ENCODE assay signal across 10 cellular contexts in the genomic region with DNA sequence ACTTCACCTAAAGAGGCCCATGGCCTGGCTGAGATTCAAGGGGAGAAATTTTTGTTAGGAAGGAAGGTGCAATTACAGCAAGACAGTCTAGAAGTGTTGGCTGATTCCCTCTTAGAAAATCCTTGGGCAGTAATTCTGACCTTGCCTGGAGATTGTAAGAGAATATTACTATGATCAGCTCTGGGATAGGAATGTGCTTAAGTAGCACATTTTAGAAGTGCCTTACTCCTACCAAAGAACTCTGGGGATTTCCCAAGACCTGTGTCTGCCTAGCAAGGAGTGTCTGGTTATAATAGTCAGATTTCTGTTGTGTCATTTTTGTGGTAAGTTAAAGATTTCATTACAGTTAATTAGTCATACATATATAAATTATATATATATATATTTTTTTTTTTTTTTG. TPM values are rescaled to one million over a fixed set of nuclear protein-coding genes. Genes with fewer than 3 reads are reported as not detected.
DNase-seq lines count a peak whose midpoint lies in the region; ATAC-seq lines count a peak whose summit lies in the region.
"Had no signal": no experiment of that assay in that cellular context is flagged by ENCODE, and none has a peak within 500 bp of the region (broad histone marks: within the 10 kb centered on the region; RNA-seq: fewer than 3 reads in every experiment).

No MANE protein-coding gene starts in this region.

- H3K9me3 ChIP-seq in CD4-positive, alpha-beta memory T cell (ENCODE audit: control insufficient read depth in 1 of 2, low read length in 2 of 2): no peaks in the 10 kb centered on the region
- H3K9me3 ChIP-seq: pancreas had no signal

- peaks cover 7% of the 10 kb centered on the region for H3K4me1 ChIP-seq in CD4-positive, alpha-beta memory T cell (ENCODE audit: insufficient read depth, low read length)
- H3K4me1 ChIP-seq: pancreas had no signal

- intact Hi-C loops in CD4-positive, alpha-beta memory T cell (cut with micrococcal nuclease): no loop called here

- peak overlapping the region in 1 of 7 donors; percentile 15 for H3K27ac Mint-ChIP-seq in CD4-positive, alpha-beta memory T cell

- H3K27me3 ChIP-seq in CD4-positive, alpha-beta memory T cell (ENCODE audit: insufficient read depth, low read length): no peaks in the 10 kb centered on the region
- H3K27me3 ChIP-seq: pancreas had no signal

- peaks cover 8 to 24% (median 10%) of the 10 kb centered on the region in 4 donors for H3K4me1 Mint-ChIP-seq in CD4-positive, alpha-beta memory T cell

- no peaks in the 10 kb centered on the region for H3K9me3 Mint-ChIP-seq in CD4-positive, alpha-beta memory T cell

- POLR2A ChIA-PET in CD4-positive, alpha-beta memory T cell (lab: Charles Lee; ENCODE audit: partially characterized antibody): no interaction called here

- CTCF ChIA-PET in CD4-positive, alpha-beta memory T cell (lab: Charles Lee; ENCODE audit: partially characterized antibody): no interaction called here

- H3K27me3 Mint-ChIP-seq in CD4-positive, alpha-beta memory T cell: no peaks in the 10 kb centered on the region

- ATAC-seq in GM19463 (IDR thresholded peaks at IDR 0.05; ENCODE audit: unreplicated experiment): peak; percentile 50
- no peak for ATAC-seq in HG03432 (IDR thresholded peaks at IDR 0.05; ENCODE audit: unreplicated experiment)
- no peak for ATAC-seq in HG02970 (IDR thresholded peaks at IDR 0.05; ENCODE audit: low FRiP score, unreplicated experiment)

- DNase-seq in AG08396 (ENCODE audit: low spot score) (peak; percentile 45), amniotic epithelial cell (ENCODE audit: low read depth) (peak; percentile 93), kidney tubule cell (ENCODE audit: low spot score) (peak; percentile 89), NCI-H345 treated with DMSO at 0.1 percent for 48 hours (lab: John Stamatoyannopoulos, UW; ENCODE audit: unreplicated experiment) (no peak)
- no peak for DNase-seq in CD4-positive, alpha-beta memory T cell
- DNase-seq: DND-41, pancreas had no signal

- H3K4me3 ChIP-seq in CD4-positive, alpha-beta memory T cell (ENCODE audit: low read length in 2 of 2): no peak overlapping the region
- H3K4me3 ChIP-seq: pancreas had no signal

- H3K36me3 ChIP-seq in CD4-positive, alpha-beta memory T cell (ENCODE audit: insufficient read depth, low read length): no peaks in the 10 kb centered on the region
- H3K36me3 ChIP-seq: pancreas had no signal

- peaks cover 0 to 4% of the 10 kb centered on the region in 2 donors for H3K36me3 Mint-ChIP-seq in CD4-positive, alpha-beta memory T cell

- H3K27ac ChIP-seq in CD4-positive, alpha-beta memory T cell (ENCODE audit: low read depth, low read length): no peak overlapping the region
- H3K27ac ChIP-seq: pancreas had no signal

- no peak overlapping the region for H3K4me3 Mint-ChIP-seq in CD4-positive, alpha-beta memory T cell

RNA-seq across cellular contexts. Expression of a gene that starts 52.3 kb away (rescaled TPM):
- 1 to 10 TPM; 2.3 to 2.4 TPM for total RNA-seq in CD4-positive, alpha-beta memory T cell
- polyA plus RNA-seq in CD4-positive, alpha-beta memory T cell: 1 to 10 TPM; 2.9 to 3.5 TPM

RNA-seq across cellular contexts. Expression of a gene that starts 52.4 kb away (rescaled TPM):
- 10 to 100 TPM; 42.6 to 46.5 TPM for total RNA-seq in CD4-positive, alpha-beta memory T cell
- 10 to 100 TPM in 1 of 2 donors, 1 to 10 TPM in 1; 9.3 to 22.3 TPM for polyA plus RNA-seq in CD4-positive, alpha-beta memory T cell

Comparison
In these comparisons a context has a peak if more than half of its experiments do, and no peak if none do; other contexts are left out.
1. DNase-seq: peak in AG08396 (single experiment), amniotic epithelial cell (single experiment) and kidney tubule cell (single experiment); none in NCI-H345 treated with DMSO at 0.1 percent for 48 hours (single experiment) and CD4-positive, alpha-beta memory T cell (0 of 5).